ENCODE assay signal across 16 cellular contexts in genomic region chr19:34383599-34383998, GRCh38.
"Had no signal": no experiment of that assay in that cellular context is flagged by ENCODE, and none has a peak within 500 bp of the region (broad histone marks: within the 10 kb centered on the region; RNA-seq: fewer than 3 reads in every experiment).

No MANE protein-coding gene starts in this region.

- FAIRE-seq: astrocyte, kidney, pancreas had no signal

- H3K27ac Mint-ChIP-seq: memory B cell, nephron progenitor cell had no signal

- H3K4me1 ChIP-seq: pancreas, testis had no signal

- ATAC-seq: pancreas; SK-N-SH treated with all-trans-retinoic acid at 6 μM for 48 hours; stimulated activated naive CD8-positive, alpha-beta T cell treated with anti-CD3 and anti-CD28 coated beads, Interleukin-15, amount 100 ng/mL, for 72 hours had no signal

- H3K4me3 ChIP-seq: left ventricle myocardium inferior, pancreas, testis had no signal

- H3K4me3 Mint-ChIP-seq: memory B cell; nephron progenitor cell; stimulated activated naive CD8-positive, alpha-beta T cell treated with anti-CD3 and anti-CD28 coated beads, Interleukin-15, amount 100 ng/mL, for 72 hours had no signal

- H3K9me3 ChIP-seq: left ventricle myocardium inferior, pancreas, testis had no signal

- H3K9me3 Mint-ChIP-seq: memory B cell; nephron progenitor cell; stimulated activated naive CD8-positive, alpha-beta T cell treated with anti-CD3 and anti-CD28 coated beads, Interleukin-15, amount 100 ng/mL, for 72 hours had no signal

- DNase-seq: activated CD4-positive, alpha-beta T cell treated with anti-CD3 and anti-CD28 coated beads for 1 hour; activated effector memory CD4-positive, alpha-beta T cell treated with anti-CD3 and anti-CD28 coated beads, Interleukin-2, amount 50 U/mL, for 16 hours; activated T-cell treated with anti-CD3 and anti-CD28 coated beads for 4 hours; cortex of kidney; effector memory CD4-positive, alpha-beta T cell; kidney; left ventricle myocardium inferior; nephron progenitor cell; pancreas; stimulated activated CD4-positive, alpha-beta T cell treated with anti-CD3 and anti-CD28 coated beads, Interleukin-15, amount 100 ng/mL, for 24 hours; stimulated activated CD4-positive, alpha-beta T cell treated with anti-CD3 and anti-CD28 coated beads, Interleukin-4, amount 100 ng/mL, for 24 hours; stimulated activated naive CD8-positive, alpha-beta T cell treated with anti-CD3 and anti-CD28 coated beads, Interleukin-15, amount 100 ng/mL, for 72 hours; testis had no signal

- H3K4me1 Mint-ChIP-seq: memory B cell, nephron progenitor cell had no signal

- H3K27me3 Mint-ChIP-seq: memory B cell; stimulated activated naive CD8-positive, alpha-beta T cell treated with anti-CD3 and anti-CD28 coated beads, Interleukin-15, amount 100 ng/mL, for 72 hours had no signal

- H3K27ac ChIP-seq: left ventricle myocardium inferior, pancreas, testis had no signal
